ENCODE assay signal across 20 cellular contexts in genomic region chr4:40581254-40582140, GRCh38. TPM values are rescaled to one million over a fixed set of nuclear protein-coding genes. Genes with fewer than 3 reads are reported as not detected.
DNase-seq lines count a peak whose midpoint lies in the region; ATAC-seq and TF ChIP-seq lines count a peak whose summit lies in the region.
"Had no signal": no experiment of that assay in that cellular context is flagged by ENCODE, and none has a peak within 500 bp of the region (broad histone marks: within the 10 kb centered on the region; RNA-seq: fewer than 3 reads in every experiment).

No MANE protein-coding gene starts in this region.

- H3K36me3 Mint-ChIP-seq in activated CD8-positive, alpha-beta T cell treated with anti-CD3 and anti-CD28 coated beads for 36 hours (ENCODE audit: low read depth): no peaks in the 10 kb centered on the region
- H3K36me3 Mint-ChIP-seq in activated CD8-positive, alpha-beta T cell treated with anti-CD3 and anti-CD28 coated beads, Interleukin-2, amount 10 ng/mL, durations not matched to agents 7 days and 5 days (ENCODE audit: low read depth): no peaks in the 10 kb centered on the region
- H3K36me3 Mint-ChIP-seq in dendritic cell treated with granulocyte-macrophage colony-stimulating factor and Interleukin-4, amounts not matched to agents 40 ng/mL and 50 ng/mL, for 4 days (ENCODE audit: low read depth): peaks cover 71% of the 10 kb centered on the region
- H3K36me3 Mint-ChIP-seq: CD4-positive, CD25-positive, alpha-beta regulatory T cell; T-cell had no signal

- H3K4me3 Mint-ChIP-seq in activated CD8-positive, alpha-beta T cell treated with anti-CD3 and anti-CD28 coated beads for 36 hours: no peak overlapping the region
- H3K4me3 Mint-ChIP-seq in activated CD8-positive, alpha-beta T cell treated with anti-CD3 and anti-CD28 coated beads, Interleukin-2, amount 10 ng/mL, durations not matched to agents 7 days and 5 days: no peak overlapping the region
- H3K4me3 Mint-ChIP-seq in dendritic cell treated with granulocyte-macrophage colony-stimulating factor and Interleukin-4, amounts not matched to agents 40 ng/mL and 50 ng/mL, for 4 days: no peak overlapping the region
- H3K4me3 Mint-ChIP-seq: CD4-positive, CD25-positive, alpha-beta regulatory T cell; naive thymus-derived CD4-positive, alpha-beta T cell; T-cell had no signal

- no peak overlapping the region for H3K27ac Mint-ChIP-seq in activated CD8-positive, alpha-beta T cell treated with anti-CD3 and anti-CD28 coated beads for 36 hours
- H3K27ac Mint-ChIP-seq in activated CD8-positive, alpha-beta T cell treated with anti-CD3 and anti-CD28 coated beads, Interleukin-2, amount 10 ng/mL, durations not matched to agents 7 days and 5 days: no peak overlapping the region
- peak overlapping the region; percentile 98 for H3K27ac Mint-ChIP-seq in dendritic cell treated with granulocyte-macrophage colony-stimulating factor and Interleukin-4, amounts not matched to agents 40 ng/mL and 50 ng/mL, for 4 days
- H3K27ac Mint-ChIP-seq: naive thymus-derived CD4-positive, alpha-beta T cell; T-cell had no signal

- CTCF ChIA-PET in activated CD8-positive, alpha-beta T cell treated with anti-CD3 and anti-CD28 coated beads for 36 hours (lab: Charles Lee): interaction anchor here (0.9 kb wide), 1 partner anchor 49 kb away, joined by 3 read pairs; no protein-coding TSS in a partner anchor
- CTCF ChIA-PET in activated CD8-positive, alpha-beta T cell treated with anti-CD3 and anti-CD28 coated beads, Interleukin-2, amount 10 ng/mL, durations not matched to agents 7 days and 5 days (lab: Charles Lee): interaction anchor here (0.6 kb wide), 1 partner anchor 31 kb away, joined by 3 read pairs; no protein-coding TSS in a partner anchor

- no peak for TF ChIP-seq CTCF in activated CD8-positive, alpha-beta T cell treated with anti-CD3 and anti-CD28 coated beads for 36 hours (IDR thresholded peaks at IDR 0.05)

- no peaks in the 10 kb centered on the region for H3K9me3 Mint-ChIP-seq in activated CD8-positive, alpha-beta T cell treated with anti-CD3 and anti-CD28 coated beads for 36 hours
- no peaks in the 10 kb centered on the region for H3K9me3 Mint-ChIP-seq in activated CD8-positive, alpha-beta T cell treated with anti-CD3 and anti-CD28 coated beads, Interleukin-2, amount 10 ng/mL, durations not matched to agents 7 days and 5 days (ENCODE audit: insufficient read depth)
- H3K9me3 Mint-ChIP-seq in dendritic cell treated with granulocyte-macrophage colony-stimulating factor and Interleukin-4, amounts not matched to agents 40 ng/mL and 50 ng/mL, for 4 days: no peaks in the 10 kb centered on the region
- H3K9me3 Mint-ChIP-seq: naive thymus-derived CD4-positive, alpha-beta T cell had no signal

- peaks cover 14% of the 10 kb centered on the region for H3K4me1 Mint-ChIP-seq in activated CD8-positive, alpha-beta T cell treated with anti-CD3 and anti-CD28 coated beads for 36 hours (ENCODE audit: low read depth)
- H3K4me1 Mint-ChIP-seq in activated CD8-positive, alpha-beta T cell treated with anti-CD3 and anti-CD28 coated beads, Interleukin-2, amount 10 ng/mL, durations not matched to agents 7 days and 5 days (ENCODE audit: low read depth): peaks cover 15% of the 10 kb centered on the region
- peaks cover 76% of the 10 kb centered on the region for H3K4me1 Mint-ChIP-seq in dendritic cell treated with granulocyte-macrophage colony-stimulating factor and Interleukin-4, amounts not matched to agents 40 ng/mL and 50 ng/mL, for 4 days (ENCODE audit: low read depth)

- intact Hi-C loops in activated CD8-positive, alpha-beta T cell treated with anti-CD3 and anti-CD28 coated beads for 36 hours (cut with micrococcal nuclease): no loop called here
- intact Hi-C loops in dendritic cell treated with granulocyte-macrophage colony-stimulating factor and Interleukin-4, amounts not matched to agents 40 ng/mL and 50 ng/mL, for 4 days (cut with micrococcal nuclease): no loop called here

- DNase-seq in activated CD8-positive, alpha-beta T cell treated with anti-CD3 and anti-CD28 coated beads for 36 hours: no peak
- DNase-seq in activated CD8-positive, alpha-beta T cell treated with anti-CD3 and anti-CD28 coated beads, Interleukin-2, amount 10 ng/mL, durations not matched to agents 7 days and 5 days: no peak
- DNase-seq in M059J (ENCODE audit: low read depth) (peak; percentile 32), 8988T (no peak), SW480 (ENCODE audit: low spot score) (no peak)
- DNase-seq in stimulated activated CD8-positive, alpha-beta memory T cell treated with anti-CD3 and anti-CD28 coated beads, Interleukin-4, amount 100 ng/mL, for 48 hours: peak; percentile 31
- DNase-seq: activated gamma-delta T cell treated with Interleukin-2 at 50 U/mL for 16 hours; aorta; CD4-positive, CD25-positive, alpha-beta regulatory T cell; kidney; mammary epithelial cell; naive thymus-derived CD4-positive, alpha-beta T cell; NCI-H2081; NCI-H510A; Right ventricle myocardium superior; spleen; T-cell had no signal

- POLR2A ChIA-PET in activated CD8-positive, alpha-beta T cell treated with anti-CD3 and anti-CD28 coated beads for 36 hours (lab: Charles Lee): interaction anchor here (0.6 kb wide), 2 partner anchors 90 to 978 kb away, joined by 3 to 4 read pairs; no protein-coding TSS in a partner anchor
- POLR2A ChIA-PET in activated CD8-positive, alpha-beta T cell treated with anti-CD3 and anti-CD28 coated beads, Interleukin-2, amount 10 ng/mL, durations not matched to agents 7 days and 5 days (lab: Charles Lee): no interaction called here

- peak; percentile 45 for ATAC-seq in activated CD8-positive, alpha-beta T cell treated with anti-CD3 and anti-CD28 coated beads for 36 hours
- no peak for ATAC-seq in activated CD8-positive, alpha-beta T cell treated with anti-CD3 and anti-CD28 coated beads, Interleukin-2, amount 10 ng/mL, durations not matched to agents 7 days and 5 days
- ATAC-seq in activated CD4-positive, CD25-positive, alpha-beta regulatory T cell treated with anti-CD3 and anti-CD28 coated beads, Interleukin-2, amount 50 U/mL, for 24 hours: no peak
- ATAC-seq: HepG2; naive thymus-derived CD4-positive, alpha-beta T cell; T-cell had no signal

- H3K27me3 Mint-ChIP-seq in activated CD8-positive, alpha-beta T cell treated with anti-CD3 and anti-CD28 coated beads for 36 hours: no peaks in the 10 kb centered on the region
- H3K27me3 Mint-ChIP-seq in activated CD8-positive, alpha-beta T cell treated with anti-CD3 and anti-CD28 coated beads, Interleukin-2, amount 10 ng/mL, durations not matched to agents 7 days and 5 days (ENCODE audit: low read depth): peaks cover 12% of the 10 kb centered on the region
- H3K27me3 Mint-ChIP-seq in dendritic cell treated with granulocyte-macrophage colony-stimulating factor and Interleukin-4, amounts not matched to agents 40 ng/mL and 50 ng/mL, for 4 days: no peaks in the 10 kb centered on the region

RNA-seq across cellular contexts. Expression of gene RBM47, which starts 48.2 kb away (rescaled TPM):
- total RNA-seq in activated CD8-positive, alpha-beta T cell treated with anti-CD3 and anti-CD28 coated beads for 36 hours: under 1 TPM; 0.13 to 0.74 TPM
- total RNA-seq in activated CD8-positive, alpha-beta T cell treated with anti-CD3 and anti-CD28 coated beads, Interleukin-2, amount 10 ng/mL, durations not matched to agents 7 days and 5 days: under 1 TPM; 0.60 to 0.66 TPM
- total RNA-seq in M059J (2014; rRNA removed; shearing (Covaris generic)): 11.2 and 18.0 TPM in 2 replicates

Comparison
In these comparisons a context has a peak if more than half of its experiments do, and no peak if none do; other contexts are left out.
1. DNase-seq: peak in M059J (single experiment) and stimulated activated CD8-positive, alpha-beta memory T cell treated with anti-CD3 and anti-CD28 coated beads, Interleukin-4, amount 100 ng/mL, for 48 hours (single experiment); none in activated CD8-positive, alpha-beta T cell treated with anti-CD3 and anti-CD28 coated beads for 36 hours (single experiment), activated CD8-positive, alpha-beta T cell treated with anti-CD3 and anti-CD28 coated beads, Interleukin-2, amount 10 ng/mL, durations not matched to agents 7 days and 5 days (single experiment), 8988T (single experiment) and SW480 (single experiment).